ENCODE assay signal across 2 cellular contexts in the genomic region with DNA sequence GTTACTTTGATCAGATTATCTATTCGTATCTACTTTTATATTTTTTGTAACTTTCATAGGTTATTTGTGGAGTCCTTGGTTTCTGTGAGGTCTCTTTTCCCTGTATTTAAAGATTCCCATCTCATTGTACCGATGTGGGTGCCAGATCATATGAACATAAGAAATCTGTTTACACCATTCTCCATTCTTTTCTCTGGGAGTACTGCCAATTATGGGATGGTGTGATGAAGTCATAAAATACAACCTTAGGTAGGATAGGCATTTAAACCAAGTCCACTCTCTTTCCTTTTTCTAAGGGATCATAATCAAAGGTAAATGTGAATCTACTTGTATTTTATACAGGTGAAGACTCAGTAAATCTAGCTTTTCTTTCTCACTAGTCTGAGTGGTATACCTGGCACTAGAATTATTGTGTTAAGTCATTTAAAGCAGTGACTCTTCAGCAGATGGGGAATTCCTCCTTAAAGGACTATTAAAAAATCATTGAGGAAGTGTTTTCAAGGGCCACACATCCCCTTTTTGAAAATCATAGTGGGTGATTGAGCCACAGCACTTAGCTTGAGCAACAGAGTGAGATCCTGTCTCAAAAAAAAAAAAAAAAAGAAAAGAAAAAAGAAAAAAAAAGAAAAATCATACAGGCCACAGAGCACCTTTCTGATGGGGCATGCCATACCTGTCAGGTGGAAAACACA.
TF ChIP-seq lines count a peak whose summit lies in the region.

No MANE protein-coding gene starts in this region.

TF ChIP-seq in endothelial cell of umbilical vein, 7 proteins besides CTCF, POLR2A, EP300 and RAD21:
- TF ChIP-seq FOS (IDR thresholded peaks at IDR 0.05; ENCODE audit: borderline replicate concordance, insufficient read depth, low read length) (no peak), EZH2 (IDR thresholded peaks at IDR 0.05; ENCODE audit: borderline replicate concordance, low read depth, low read length, severe bottlenecking) (no peak), JUN (IDR thresholded peaks at IDR 0.05; ENCODE audit: borderline replicate concordance, insufficient read depth, insufficient read length, low read depth) (no peak), GATA2 (IDR thresholded peaks at IDR 0.05; ENCODE audit: insufficient read depth, insufficient read length, low read depth, low read length) (no peak), POLR2AphosphoS5 (IDR thresholded peaks at IDR 0.05; ENCODE audit: insufficient read depth, low read depth, low read length) (no peak), MYC (IDR thresholded peaks at IDR 0.05; ENCODE audit: low read depth, low read length) (no peak)
- TF ChIP-seq, protein P1, sequence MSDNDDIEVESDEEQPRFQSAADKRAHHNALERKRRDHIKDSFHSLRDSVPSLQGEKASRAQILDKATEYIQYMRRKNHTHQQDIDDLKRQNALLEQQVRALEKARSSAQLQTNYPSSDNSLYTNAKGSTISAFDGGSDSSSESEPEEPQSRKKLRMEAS (IDR thresholded peaks at IDR 0.05; ENCODE audit: insufficient read depth, insufficient read length) = no peak
TF ChIP-seq in endothelial cell of umbilical vein: peak in this region for 0.

TF ChIP-seq in GM23338, 12 proteins besides CTCF, POLR2A, EP300 and RAD21:
- TF ChIP-seq CREB1 (CRISPR knock-in tag; IDR thresholded peaks at IDR 0.05; ENCODE audit: low read depth) = no peak
- TF ChIP-seq, protein P2, sequence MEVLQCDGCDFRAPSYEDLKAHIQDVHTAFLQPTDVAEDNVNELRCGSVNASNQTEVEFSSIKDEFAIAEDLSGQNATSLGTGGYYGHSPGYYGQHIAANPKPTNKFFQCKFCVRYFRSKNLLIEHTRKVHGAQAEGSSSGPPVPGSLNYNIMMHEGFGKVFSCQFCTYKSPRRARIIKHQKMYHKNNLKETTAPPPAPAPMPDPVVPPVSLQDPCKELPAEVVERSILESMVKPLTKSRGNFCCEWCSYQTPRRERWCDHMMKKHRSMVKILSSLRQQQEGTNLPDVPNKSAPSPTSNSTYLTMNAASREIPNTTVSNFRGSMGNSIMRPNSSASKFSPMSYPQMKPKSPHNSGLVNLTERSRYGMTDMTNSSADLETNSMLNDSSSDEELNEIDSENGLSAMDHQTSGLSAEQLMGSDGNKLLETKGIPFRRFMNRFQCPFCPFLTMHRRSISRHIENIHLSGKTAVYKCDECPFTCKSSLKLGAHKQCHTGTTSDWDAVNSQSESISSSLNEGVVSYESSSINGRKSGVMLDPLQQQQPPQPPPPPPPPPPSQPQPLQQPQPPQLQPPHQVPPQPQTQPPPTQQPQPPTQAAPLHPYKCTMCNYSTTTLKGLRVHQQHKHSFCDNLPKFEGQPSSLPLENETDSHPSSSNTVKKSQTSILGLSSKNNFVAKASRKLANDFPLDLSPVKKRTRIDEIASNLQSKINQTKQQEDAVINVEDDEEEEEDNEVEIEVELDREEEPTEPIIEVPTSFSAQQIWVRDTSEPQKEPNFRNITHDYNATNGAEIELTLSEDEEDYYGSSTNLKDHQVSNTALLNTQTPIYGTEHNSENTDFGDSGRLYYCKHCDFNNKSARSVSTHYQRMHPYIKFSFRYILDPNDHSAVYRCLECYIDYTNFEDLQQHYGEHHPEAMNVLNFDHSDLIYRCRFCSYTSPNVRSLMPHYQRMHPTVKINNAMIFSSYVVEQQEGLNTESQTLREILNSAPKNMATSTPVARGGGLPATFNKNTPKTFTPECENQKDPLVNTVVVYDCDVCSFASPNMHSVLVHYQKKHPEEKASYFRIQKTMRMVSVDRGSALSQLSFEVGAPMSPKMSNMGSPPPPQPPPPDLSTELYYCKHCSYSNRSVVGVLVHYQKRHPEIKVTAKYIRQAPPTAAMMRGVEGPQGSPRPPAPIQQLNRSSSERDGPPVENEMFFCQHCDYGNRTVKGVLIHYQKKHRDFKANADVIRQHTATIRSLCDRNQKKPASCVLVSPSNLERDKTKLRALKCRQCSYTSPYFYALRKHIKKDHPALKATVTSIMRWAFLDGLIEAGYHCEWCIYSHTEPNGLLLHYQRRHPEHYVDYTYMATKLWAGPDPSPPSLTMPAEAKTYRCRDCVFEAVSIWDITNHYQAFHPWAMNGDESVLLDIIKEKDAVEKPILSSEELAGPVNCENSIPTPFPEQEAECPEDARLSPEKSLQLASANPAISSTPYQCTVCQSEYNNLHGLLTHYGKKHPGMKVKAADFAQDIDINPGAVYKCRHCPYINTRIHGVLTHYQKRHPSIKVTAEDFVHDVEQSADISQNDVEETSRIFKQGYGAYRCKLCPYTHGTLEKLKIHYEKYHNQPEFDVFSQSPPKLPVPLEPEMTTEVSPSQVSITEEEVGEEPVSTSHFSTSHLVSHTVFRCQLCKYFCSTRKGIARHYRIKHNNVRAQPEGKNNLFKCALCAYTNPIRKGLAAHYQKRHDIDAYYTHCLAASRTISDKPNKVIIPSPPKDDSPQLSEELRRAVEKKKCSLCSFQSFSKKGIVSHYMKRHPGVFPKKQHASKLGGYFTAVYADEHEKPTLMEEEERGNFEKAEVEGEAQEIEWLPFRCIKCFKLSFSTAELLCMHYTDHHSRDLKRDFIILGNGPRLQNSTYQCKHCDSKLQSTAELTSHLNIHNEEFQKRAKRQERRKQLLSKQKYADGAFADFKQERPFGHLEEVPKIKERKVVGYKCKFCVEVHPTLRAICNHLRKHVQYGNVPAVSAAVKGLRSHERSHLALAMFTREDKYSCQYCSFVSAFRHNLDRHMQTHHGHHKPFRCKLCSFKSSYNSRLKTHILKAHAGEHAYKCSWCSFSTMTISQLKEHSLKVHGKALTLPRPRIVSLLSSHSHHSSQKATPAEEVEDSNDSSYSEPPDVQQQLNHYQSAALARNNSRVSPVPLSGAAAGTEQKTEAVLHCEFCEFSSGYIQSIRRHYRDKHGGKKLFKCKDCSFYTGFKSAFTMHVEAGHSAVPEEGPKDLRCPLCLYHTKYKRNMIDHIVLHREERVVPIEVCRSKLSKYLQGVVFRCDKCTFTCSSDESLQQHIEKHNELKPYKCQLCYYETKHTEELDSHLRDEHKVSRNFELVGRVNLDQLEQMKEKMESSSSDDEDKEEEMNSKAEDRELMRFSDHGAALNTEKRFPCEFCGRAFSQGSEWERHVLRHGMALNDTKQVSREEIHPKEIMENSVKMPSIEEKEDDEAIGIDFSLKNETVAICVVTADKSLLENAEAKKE (CRISPR knock-in tag; IDR thresholded peaks at IDR 0.05) = no peak
- TF ChIP-seq ZNF331 (CRISPR knock-in tag; IDR thresholded peaks at IDR 0.05; ENCODE audit: low read depth) = no peak
- TF ChIP-seq STAT1 (IDR thresholded peaks at IDR 0.05; ENCODE audit: unreplicated experiment) = no peak
- no peak for TF ChIP-seq NANOG (IDR thresholded peaks at IDR 0.05; ENCODE audit: borderline replicate concordance)
- no peak for TF ChIP-seq EZH2 (IDR thresholded peaks at IDR 0.05; ENCODE audit: low read depth, unreplicated experiment)
- no peak for TF ChIP-seq EZH2phosphoT487 (IDR thresholded peaks at IDR 0.05; ENCODE audit: unreplicated experiment)
- TF ChIP-seq, protein P3, sequence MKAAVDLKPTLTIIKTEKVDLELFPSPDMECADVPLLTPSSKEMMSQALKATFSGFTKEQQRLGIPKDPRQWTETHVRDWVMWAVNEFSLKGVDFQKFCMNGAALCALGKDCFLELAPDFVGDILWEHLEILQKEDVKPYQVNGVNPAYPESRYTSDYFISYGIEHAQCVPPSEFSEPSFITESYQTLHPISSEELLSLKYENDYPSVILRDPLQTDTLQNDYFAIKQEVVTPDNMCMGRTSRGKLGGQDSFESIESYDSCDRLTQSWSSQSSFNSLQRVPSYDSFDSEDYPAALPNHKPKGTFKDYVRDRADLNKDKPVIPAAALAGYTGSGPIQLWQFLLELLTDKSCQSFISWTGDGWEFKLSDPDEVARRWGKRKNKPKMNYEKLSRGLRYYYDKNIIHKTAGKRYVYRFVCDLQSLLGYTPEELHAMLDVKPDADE (IDR thresholded peaks at IDR 0.05) = no peak
- no peak for TF ChIP-seq POLR2AphosphoS5 (IDR thresholded peaks at IDR 0.05; ENCODE audit: low read depth)
- TF ChIP-seq JUNB (IDR thresholded peaks at IDR 0.05; ENCODE audit: unreplicated experiment) = no peak
- TF ChIP-seq, protein P4, sequence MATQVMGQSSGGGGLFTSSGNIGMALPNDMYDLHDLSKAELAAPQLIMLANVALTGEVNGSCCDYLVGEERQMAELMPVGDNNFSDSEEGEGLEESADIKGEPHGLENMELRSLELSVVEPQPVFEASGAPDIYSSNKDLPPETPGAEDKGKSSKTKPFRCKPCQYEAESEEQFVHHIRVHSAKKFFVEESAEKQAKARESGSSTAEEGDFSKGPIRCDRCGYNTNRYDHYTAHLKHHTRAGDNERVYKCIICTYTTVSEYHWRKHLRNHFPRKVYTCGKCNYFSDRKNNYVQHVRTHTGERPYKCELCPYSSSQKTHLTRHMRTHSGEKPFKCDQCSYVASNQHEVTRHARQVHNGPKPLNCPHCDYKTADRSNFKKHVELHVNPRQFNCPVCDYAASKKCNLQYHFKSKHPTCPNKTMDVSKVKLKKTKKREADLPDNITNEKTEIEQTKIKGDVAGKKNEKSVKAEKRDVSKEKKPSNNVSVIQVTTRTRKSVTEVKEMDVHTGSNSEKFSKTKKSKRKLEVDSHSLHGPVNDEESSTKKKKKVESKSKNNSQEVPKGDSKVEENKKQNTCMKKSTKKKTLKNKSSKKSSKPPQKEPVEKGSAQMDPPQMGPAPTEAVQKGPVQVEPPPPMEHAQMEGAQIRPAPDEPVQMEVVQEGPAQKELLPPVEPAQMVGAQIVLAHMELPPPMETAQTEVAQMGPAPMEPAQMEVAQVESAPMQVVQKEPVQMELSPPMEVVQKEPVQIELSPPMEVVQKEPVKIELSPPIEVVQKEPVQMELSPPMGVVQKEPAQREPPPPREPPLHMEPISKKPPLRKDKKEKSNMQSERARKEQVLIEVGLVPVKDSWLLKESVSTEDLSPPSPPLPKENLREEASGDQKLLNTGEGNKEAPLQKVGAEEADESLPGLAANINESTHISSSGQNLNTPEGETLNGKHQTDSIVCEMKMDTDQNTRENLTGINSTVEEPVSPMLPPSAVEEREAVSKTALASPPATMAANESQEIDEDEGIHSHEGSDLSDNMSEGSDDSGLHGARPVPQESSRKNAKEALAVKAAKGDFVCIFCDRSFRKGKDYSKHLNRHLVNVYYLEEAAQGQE (IDR thresholded peaks at IDR 0.05; ENCODE audit: unreplicated experiment) = no peak
